In genomic region chr3:187281191-187281714, GRCh38 we compare ENCODE assay signal across 20 cellular contexts. TPM values are rescaled to one million over a fixed set of nuclear protein-coding genes. Genes with fewer than 3 reads are reported as not detected.
DNase-seq lines count a peak whose midpoint lies in the region; ATAC-seq and TF ChIP-seq lines count a peak whose summit lies in the region.
"Had no signal": no experiment of that assay in that cellular context is flagged by ENCODE, and none has a peak within 500 bp of the region (broad histone marks: within the 10 kb centered on the region; RNA-seq: fewer than 3 reads in every experiment).

No MANE protein-coding gene starts in this region.

- H3K27me3 Mint-ChIP-seq in WTC11 (ENCODE audit: low read depth): no peaks in the 10 kb centered on the region
- H3K27me3 Mint-ChIP-seq in Caco-2 (ENCODE audit: insufficient read depth, unreplicated experiment): peaks cover 5% of the 10 kb centered on the region

- DNase-seq in right cardiac atrium (peak in 2 of 3 donors; percentile 33 to 40), right atrium auricular region (ENCODE audit: low spot score) (no peak), WTC11 (ENCODE audit: low spot score) (peak; percentile 35), fibroblast of the conjunctiva (ENCODE audit: low read depth) (peak; percentile 68), vagina (ENCODE audit: extremely low spot score in 2 of 2) (no peak), Caco-2 (no peak), HAP-1 (ENCODE audit: low spot score in 2 of 2) (no peak)
- DNase-seq: activated CD4-positive, alpha-beta T cell treated with anti-CD3 and anti-CD28 coated beads, Interleukin-2, amount 10 ng/mL, durations not matched to agents 7 days and 5 days; activated T-cell treated with anti-CD3 and anti-CD28 coated beads, Interleukin-2, amount 50 U/mL, for 48 hours; adrenal gland; cortex of kidney; esophagus squamous epithelium; NCI-H2081 treated with DMSO at 0.1 percent for 48 hours; pancreas; SHP77 treated with DMSO at 0.1 percent for 48 hours; spleen; stimulated activated naive CD8-positive, alpha-beta T cell treated with anti-CD3 and anti-CD28 coated beads, Interleukin-15, amount 100 ng/mL, for 72 hours; T-helper 9 cell had no signal

- peaks cover 8% of the 10 kb centered on the region for H3K4me1 Mint-ChIP-seq in WTC11
- H3K4me1 Mint-ChIP-seq in Caco-2 (ENCODE audit: low read depth, unreplicated experiment): no peaks in the 10 kb centered on the region
- H3K4me1 Mint-ChIP-seq: activated CD4-positive, alpha-beta T cell treated with anti-CD3 and anti-CD28 coated beads, Interleukin-2, amount 10 ng/mL, durations not matched to agents 7 days and 5 days; stimulated activated naive CD8-positive, alpha-beta T cell treated with anti-CD3 and anti-CD28 coated beads, Interleukin-15, amount 100 ng/mL, for 72 hours had no signal

- H3K4me3 Mint-ChIP-seq in WTC11: no peak overlapping the region
- H3K4me3 Mint-ChIP-seq in Caco-2 (ENCODE audit: unreplicated experiment): no peak overlapping the region
- H3K4me3 Mint-ChIP-seq: activated CD4-positive, alpha-beta T cell treated with anti-CD3 and anti-CD28 coated beads, Interleukin-2, amount 10 ng/mL, durations not matched to agents 7 days and 5 days; stimulated activated naive CD8-positive, alpha-beta T cell treated with anti-CD3 and anti-CD28 coated beads, Interleukin-15, amount 100 ng/mL, for 72 hours had no signal

- no peak overlapping the region for H3K27ac Mint-ChIP-seq in WTC11
- no peak overlapping the region for H3K27ac Mint-ChIP-seq in Caco-2 (ENCODE audit: unreplicated experiment)
- H3K27ac Mint-ChIP-seq: activated CD4-positive, alpha-beta T cell treated with anti-CD3 and anti-CD28 coated beads, Interleukin-2, amount 10 ng/mL, durations not matched to agents 7 days and 5 days had no signal

- ATAC-seq in right cardiac atrium (peak; percentile 53 to 59), WTC11 (peak; percentile 92), HG03460 (IDR thresholded peaks at IDR 0.05; ENCODE audit: unreplicated experiment) (no peak)
- ATAC-seq: A549; pancreas; stimulated activated naive CD8-positive, alpha-beta T cell treated with anti-CD3 and anti-CD28 coated beads, Interleukin-15, amount 100 ng/mL, for 72 hours had no signal

- H3K36me3 ChIP-seq in right atrium auricular region (no peaks in the 10 kb centered on the region), vagina (peaks cover 0 to 16% of the 10 kb centered on the region in 2 donors), Caco-2 (ENCODE audit: control insufficient read depth, insufficient read depth, low read length) (no peaks in the 10 kb centered on the region), HAP-1 (replicated peaks) (no peaks in the 10 kb centered on the region)
- H3K36me3 ChIP-seq: adrenal gland, esophagus squamous epithelium, pancreas, spleen had no signal

- no peak overlapping the region for H3K27ac ChIP-seq in right cardiac atrium (ENCODE audit: low read length)
- no peak overlapping the region for H3K27ac ChIP-seq in right atrium auricular region
- peak overlapping the region; percentile 58 for H3K27ac ChIP-seq in vagina
- H3K27ac ChIP-seq: A549, adrenal gland, pancreas, spleen had no signal

- H3K9me3 Mint-ChIP-seq in WTC11 (no peaks in the 10 kb centered on the region), Caco-2 (ENCODE audit: unreplicated experiment) (no peaks in the 10 kb centered on the region)
- H3K9me3 Mint-ChIP-seq: activated CD4-positive, alpha-beta T cell treated with anti-CD3 and anti-CD28 coated beads, Interleukin-2, amount 10 ng/mL, durations not matched to agents 7 days and 5 days; stimulated activated naive CD8-positive, alpha-beta T cell treated with anti-CD3 and anti-CD28 coated beads, Interleukin-15, amount 100 ng/mL, for 72 hours had no signal

- H3K4me3 ChIP-seq in right cardiac atrium (ENCODE audit: low read length) (no peak overlapping the region), right atrium auricular region (no peak overlapping the region), vagina (no peak overlapping the region), Caco-2 (ENCODE audit: low read depth, low read length) (no peak overlapping the region), HAP-1 (no peak overlapping the region)
- H3K4me3 ChIP-seq: A549, adrenal gland, esophagus squamous epithelium, pancreas, spleen had no signal

- TF ChIP-seq CTCF in right atrium auricular region (IDR thresholded peaks at IDR 0.05) (no peak), WTC11 (IDR thresholded peaks at IDR 0.05) (no peak), vagina (IDR thresholded peaks at IDR 0.05) (peak in 1 of 3 experiments; percentile 23), Caco-2 (IDR thresholded peaks at IDR 0.05; ENCODE audit: insufficient read depth in 1 of 2, low read depth in 1 of 2, low read length in 1 of 2, severe bottlenecking in 1 of 2, unreplicated experiment in 1 of 2) (no peak)

- CTCF ChIA-PET in WTC11 (lab: Charles Lee) (interaction anchor here (0.9 to 1.7 kb wide), 4 partner anchors 15 to 142 kb away, joined by 3 to 6 read pairs (median 4); partner anchors contain the start of gene RPL39L), Caco-2 (lab: Charles Lee) (interaction anchor here (1.1 kb wide), 1 partner anchor 26 kb away, joined by 3 read pairs; no protein-coding TSS in a partner anchor)

- WGBS in right cardiac atrium: 68% methylated on average over 4 of the region's 4 CpGs

- intact Hi-C loops in right cardiac atrium (cut with DNase I): no loop called here
- intact Hi-C loops in vagina (cut with DNase I): no loop called here
- intact Hi-C loops in Caco-2 (cut with micrococcal nuclease; ENCODE audit: unreplicated experiment): no loop called here

- BruUV-seq in Caco-2 (replicated peaks; lab: Mats Ljungman, UMichigan): no TSS peak

- TF ChIP-seq POLR2A in vagina (IDR thresholded peaks at IDR 0.05): no peak

- H3K36me3 Mint-ChIP-seq in WTC11 (no peaks in the 10 kb centered on the region), Caco-2 (ENCODE audit: insufficient read depth, unreplicated experiment) (no peaks in the 10 kb centered on the region)

- H3K27me3 ChIP-seq in right cardiac atrium (ENCODE audit: control insufficient read depth, insufficient read depth): no peaks in the 10 kb centered on the region
- no peaks in the 10 kb centered on the region for H3K27me3 ChIP-seq in right atrium auricular region
- no peaks in the 10 kb centered on the region for H3K27me3 ChIP-seq in vagina
- no peaks in the 10 kb centered on the region for H3K27me3 ChIP-seq in Caco-2 (replicated peaks; ENCODE audit: control insufficient read depth, insufficient read depth, low read length)
- H3K27me3 ChIP-seq in HAP-1 (ENCODE audit: low read depth): no peaks in the 10 kb centered on the region
- H3K27me3 ChIP-seq: adrenal gland, esophagus squamous epithelium, pancreas had no signal

- H3K9me3 ChIP-seq in right cardiac atrium (ENCODE audit: control insufficient read depth, low read length) (no peaks in the 10 kb centered on the region), right atrium auricular region (no peaks in the 10 kb centered on the region), vagina (no peaks in the 10 kb centered on the region), Caco-2 (no peaks in the 10 kb centered on the region; the same call in 1 of the 2 replicates), HAP-1 (no peaks in the 10 kb centered on the region)
- H3K9me3 ChIP-seq: A549, adrenal gland, esophagus squamous epithelium, pancreas, spleen had no signal

- POLR2A ChIA-PET in WTC11 (lab: Charles Lee): no interaction called here
- POLR2A ChIA-PET in Caco-2 (lab: Charles Lee): no interaction called here

- in situ Hi-C loops in HAP-1 (cut with MboI; ENCODE audit: low sequenced_read_pairs): no loop called here

- H3K4me1 ChIP-seq in right cardiac atrium (ENCODE audit: control insufficient read depth, insufficient read depth, low read length) (no peaks in the 10 kb centered on the region), right atrium auricular region (no peaks in the 10 kb centered on the region), vagina (peaks cover 36% of the 10 kb centered on the region), Caco-2 (no peaks in the 10 kb centered on the region), HAP-1 (peaks cover 13% of the 10 kb centered on the region)
- H3K4me1 ChIP-seq: A549, adrenal gland, pancreas, spleen had no signal

TF ChIP-seq in WTC11, 78 proteins besides CTCF, POLR2A, EP300 and RAD21 (continues in another document):
- TF ChIP-seq NFE2L1 (CRISPR knock-in tag; IDR thresholded peaks at IDR 0.05): no peak
- TF ChIP-seq SMAD3 (CRISPR knock-in tag; IDR thresholded peaks at IDR 0.05; ENCODE audit: borderline replicate concordance): no peak
- TF ChIP-seq ZNF425 (CRISPR knock-in tag; conservative IDR thresholded peaks at IDR 0.05): no peak
- no peak for TF ChIP-seq IRF2 (CRISPR knock-in tag; IDR thresholded peaks at IDR 0.05; ENCODE audit: borderline replicate concordance, low read depth)
- no peak for TF ChIP-seq TEAD1 (CRISPR knock-in tag; IDR thresholded peaks at IDR 0.05)
- TF ChIP-seq RELA (CRISPR knock-in tag; IDR thresholded peaks at IDR 0.05; ENCODE audit: borderline replicate concordance): no peak
- no peak for TF ChIP-seq TEAD4 (CRISPR knock-in tag; IDR thresholded peaks at IDR 0.05)
- TF ChIP-seq ZNF317 (CRISPR knock-in tag; IDR thresholded peaks at IDR 0.05; ENCODE audit: borderline replicate concordance, low read depth): no peak
- TF ChIP-seq ESRRA (CRISPR knock-in tag; IDR thresholded peaks at IDR 0.05; ENCODE audit: borderline replicate concordance): no peak
- no peak for TF ChIP-seq FOXJ3 (CRISPR knock-in tag; IDR thresholded peaks at IDR 0.05; ENCODE audit: borderline replicate concordance)
- no peak for TF ChIP-seq HMGA2 (CRISPR knock-in tag; IDR thresholded peaks at IDR 0.05)

RNA-seq across cellular contexts. Expression of gene MASP1, which starts 10.3 kb away (rescaled TPM):
- total RNA-seq in right cardiac atrium: 10 to 100 TPM; 21.0 to 56.3 (median 30.2) TPM
- 21.2 TPM for polyA plus RNA-seq in right cardiac atrium
- 10 to 100 TPM; 26.2 to 27.6 TPM for total RNA-seq in right atrium auricular region
- 2.2 to 3.5 TPM (median 3.1 TPM) in 3 replicates for total RNA-seq in WTC11 (2021)
- total RNA-seq in vagina: 172 TPM
- not detected in 2 replicates for total RNA-seq in Caco-2 (2022)
- total RNA-seq: activated CD4-positive, alpha-beta T cell treated with anti-CD3 and anti-CD28 coated beads, Interleukin-2, amount 10 ng/mL, durations not matched to agents 7 days and 5 days had no signal

Comparison
In these comparisons a context has a peak if more than half of its experiments do, and no peak if none do; other contexts are left out.
1. DNase-seq: peak in right cardiac atrium (2 of 3), WTC11 (single experiment) and fibroblast of the conjunctiva (single experiment); none in right atrium auricular region (single experiment), vagina (0 of 2), Caco-2 (0 of 2) and HAP-1 (0 of 2).